18 cellular contexts compared by ENCODE assay signal in the genomic region with DNA sequence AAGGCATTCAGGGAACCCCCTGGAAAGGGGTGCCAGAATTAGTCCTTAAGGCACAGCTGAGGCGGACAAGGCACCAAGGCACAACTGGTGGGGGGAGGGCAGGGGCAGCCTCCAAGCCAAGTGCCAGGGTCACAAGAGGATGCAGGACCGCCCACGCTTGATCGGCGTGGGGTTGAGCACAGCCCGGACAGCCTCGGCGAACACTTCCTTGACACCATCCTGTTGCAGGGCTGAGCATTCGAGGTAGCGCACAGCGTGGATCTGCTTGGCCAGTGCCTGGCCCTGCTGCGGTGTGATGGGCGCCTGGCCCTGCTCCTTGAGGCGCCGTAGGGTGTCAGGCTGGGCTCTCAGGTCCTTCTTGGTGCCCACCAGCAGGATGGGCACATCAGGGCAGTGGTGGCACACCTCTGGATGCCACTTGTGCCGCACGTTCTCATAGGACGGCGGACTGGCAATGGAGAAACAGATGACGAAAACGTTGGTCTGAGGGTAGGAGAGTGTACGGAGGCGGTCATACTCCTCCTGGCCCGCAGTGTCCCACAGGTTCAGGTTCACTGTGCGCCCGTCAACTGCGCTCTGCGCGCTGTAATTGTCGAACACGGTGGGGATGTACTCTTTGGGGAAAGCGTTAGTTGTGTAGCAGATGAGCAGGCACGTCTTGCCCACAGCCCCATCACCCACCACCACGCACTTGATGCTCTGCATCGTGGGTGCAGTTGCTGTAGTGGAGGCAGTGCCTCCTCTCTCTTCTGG. TPM values are rescaled to one million over a fixed set of nuclear protein-coding genes. Genes with fewer than 3 reads are reported as not detected.
DNase-seq lines count a peak whose midpoint lies in the region; ATAC-seq and TF ChIP-seq lines count a peak whose summit lies in the region.
"Had no signal": no experiment of that assay in that cellular context is flagged by ENCODE, and none has a peak within 500 bp of the region (broad histone marks: within the 10 kb centered on the region; RNA-seq: fewer than 3 reads in every experiment).

No MANE protein-coding gene starts in this region.

- H4K20me1 ChIP-seq in PC-3 (ENCODE audit: low read length) = no peaks in the 10 kb centered on the region

- POLR2A ChIA-PET in activated CD8-positive, alpha-beta T cell treated with anti-CD3 and anti-CD28 coated beads for 36 hours (lab: Charles Lee) = interaction anchor here (1.1 to 2.4 kb wide), 3 partner anchors 10 to 21 kb away, joined by 3 to 10 read pairs (median 3); no protein-coding TSS in a partner anchor
- POLR2A ChIA-PET in activated CD8-positive, alpha-beta T cell treated with anti-CD3 and anti-CD28 coated beads, Interleukin-2, amount 10 ng/mL, durations not matched to agents 7 days and 5 days (lab: Charles Lee) = interaction anchor here (1.3 to 3.3 kb wide), 2 partner anchors 12 to 13 kb away, joined by 5 to 18 read pairs; partner anchors contain the start of gene RHOG
- POLR2A ChIA-PET in PC-3 (lab: Charles Lee; ENCODE audit: unreplicated experiment) = no interaction called here

- H3K27ac Mint-ChIP-seq in activated CD8-positive, alpha-beta T cell treated with anti-CD3 and anti-CD28 coated beads for 36 hours = peak overlapping the region; percentile 51
- no peak overlapping the region for H3K27ac Mint-ChIP-seq in activated CD8-positive, alpha-beta T cell treated with anti-CD3 and anti-CD28 coated beads, Interleukin-2, amount 10 ng/mL, durations not matched to agents 7 days and 5 days
- H3K27ac Mint-ChIP-seq in stimulated activated naive B cell treated with anti-CD40 and anti-IgM and Interleukin-4, amounts not matched to agents 10 μg/mL and 1 μg/mL and 100 μg/mL, for 72 hours = peak overlapping the region; percentile 86

- no peak overlapping the region for H3K4me2 ChIP-seq in PC-3 (ENCODE audit: low read length)

- H3K4me1 ChIP-seq in PC-3 (ENCODE audit: insufficient read depth, low read length) = no peaks in the 10 kb centered on the region
- H3K4me1 ChIP-seq: SJCRH30 had no signal

- no peaks in the 10 kb centered on the region for H3F3A ChIP-seq in PC-3 (ENCODE audit: low read length, unreplicated experiment)

- no peak overlapping the region for H3K4me3 ChIP-seq in PC-3 (ENCODE audit: low read length)
- H3K4me3 ChIP-seq: left lung, SJCRH30, tibial artery had no signal

- no peak for ATAC-seq in activated CD8-positive, alpha-beta T cell treated with anti-CD3 and anti-CD28 coated beads for 36 hours
- no peak for ATAC-seq in activated CD8-positive, alpha-beta T cell treated with anti-CD3 and anti-CD28 coated beads, Interleukin-2, amount 10 ng/mL, durations not matched to agents 7 days and 5 days
- no peak for ATAC-seq in PC-3
- no peak for ATAC-seq in stimulated activated naive B cell treated with anti-CD40 and anti-IgM and Interleukin-4, amounts not matched to agents 10 μg/mL and 1 μg/mL and 100 μg/mL, for 72 hours (replicated peaks)
- no peak for ATAC-seq in GM19452 (IDR thresholded peaks at IDR 0.05; ENCODE audit: unreplicated experiment)
- ATAC-seq: left lung had no signal

- TSS peak; percentile 43 for BruUV-seq in PC-3 (replicated peaks; lab: Mats Ljungman, UMichigan)

- H2AFZ ChIP-seq in PC-3 (ENCODE audit: low read length) = no peak overlapping the region

- H3K27ac ChIP-seq in PC-3 (ENCODE audit: low read length) = no peak overlapping the region
- H3K27ac ChIP-seq: SJCRH30, tibial artery had no signal

- peaks cover 59% of the 10 kb centered on the region for H3K4me1 Mint-ChIP-seq in activated CD8-positive, alpha-beta T cell treated with anti-CD3 and anti-CD28 coated beads for 36 hours (ENCODE audit: low read depth)
- peaks cover 61% of the 10 kb centered on the region for H3K4me1 Mint-ChIP-seq in activated CD8-positive, alpha-beta T cell treated with anti-CD3 and anti-CD28 coated beads, Interleukin-2, amount 10 ng/mL, durations not matched to agents 7 days and 5 days (ENCODE audit: low read depth)
- peaks cover 55 to 71% of the 10 kb centered on the region in 2 donors for H3K4me1 Mint-ChIP-seq in stimulated activated naive B cell treated with anti-CD40 and anti-IgM and Interleukin-4, amounts not matched to agents 10 μg/mL and 1 μg/mL and 100 μg/mL, for 72 hours

- no peak for DNase-seq in activated CD8-positive, alpha-beta T cell treated with anti-CD3 and anti-CD28 coated beads for 36 hours
- no peak for DNase-seq in activated CD8-positive, alpha-beta T cell treated with anti-CD3 and anti-CD28 coated beads, Interleukin-2, amount 10 ng/mL, durations not matched to agents 7 days and 5 days
- DNase-seq in PC-3 = no peak
- peak; percentile 70 for DNase-seq in globus pallidus (ENCODE audit: low spot score)
- DNase-seq in stimulated activated naive B cell treated with anti-CD40 and anti-IgM and Interleukin-4, amounts not matched to agents 10 μg/mL and 1 μg/mL and 100 μg/mL, for 72 hours = no peak
- no peak for DNase-seq in NCI-H2081 (lab: John Stamatoyannopoulos, UW)
- DNase-seq in COLO668 (lab: John Stamatoyannopoulos, UW; ENCODE audit: unreplicated experiment) = no peak
- DNase-seq: 8988T; activated CD4-positive, alpha-beta T cell treated with anti-CD3 and anti-CD28 coated beads for 48 hours; CD4-positive, CD25-positive, alpha-beta regulatory T cell; EL; endodermal cell; left lung; NCI-H1694 treated with DMSO at 0.1 percent for 48 hours; retina; SJCRH30; tibial artery had no signal

- H3K36me3 Mint-ChIP-seq in activated CD8-positive, alpha-beta T cell treated with anti-CD3 and anti-CD28 coated beads for 36 hours (ENCODE audit: low read depth) = peaks cover 70% of the 10 kb centered on the region
- peaks cover 76% of the 10 kb centered on the region for H3K36me3 Mint-ChIP-seq in activated CD8-positive, alpha-beta T cell treated with anti-CD3 and anti-CD28 coated beads, Interleukin-2, amount 10 ng/mL, durations not matched to agents 7 days and 5 days (ENCODE audit: low read depth)
- peaks cover 51 to 68% of the 10 kb centered on the region in 2 donors for H3K36me3 Mint-ChIP-seq in stimulated activated naive B cell treated with anti-CD40 and anti-IgM and Interleukin-4, amounts not matched to agents 10 μg/mL and 1 μg/mL and 100 μg/mL, for 72 hours

- H3K9ac ChIP-seq in PC-3 (ENCODE audit: low read length) = no peak overlapping the region

- CTCF ChIA-PET in activated CD8-positive, alpha-beta T cell treated with anti-CD3 and anti-CD28 coated beads for 36 hours (lab: Charles Lee) = interaction anchor here (1.0 to 1.5 kb wide), 2 partner anchors 20 to 245 kb away, joined by 3 to 7 read pairs; no protein-coding TSS in a partner anchor
- CTCF ChIA-PET in activated CD8-positive, alpha-beta T cell treated with anti-CD3 and anti-CD28 coated beads, Interleukin-2, amount 10 ng/mL, durations not matched to agents 7 days and 5 days (lab: Charles Lee) = interaction anchor here (19.3 kb wide), 1 partner anchor 27 kb away, joined by 458 read pairs; the partner anchor contains the start of gene STIM1
- CTCF ChIA-PET in PC-3 (lab: Charles Lee) = interaction anchor here (0.6 kb wide), 1 partner anchor 28 kb away, joined by 3 read pairs; the partner anchor contains the start of gene STIM1

- H3K9me3 Mint-ChIP-seq in activated CD8-positive, alpha-beta T cell treated with anti-CD3 and anti-CD28 coated beads for 36 hours = no peaks in the 10 kb centered on the region
- H3K9me3 Mint-ChIP-seq in activated CD8-positive, alpha-beta T cell treated with anti-CD3 and anti-CD28 coated beads, Interleukin-2, amount 10 ng/mL, durations not matched to agents 7 days and 5 days (ENCODE audit: insufficient read depth) = no peaks in the 10 kb centered on the region
- H3K9me3 Mint-ChIP-seq in stimulated activated naive B cell treated with anti-CD40 and anti-IgM and Interleukin-4, amounts not matched to agents 10 μg/mL and 1 μg/mL and 100 μg/mL, for 72 hours = peaks cover 0 to 1% of the 10 kb centered on the region in 2 donors
- H3K9me3 Mint-ChIP-seq: CD4-positive, CD25-positive, alpha-beta regulatory T cell; endodermal cell had no signal

- H3K4me3 Mint-ChIP-seq in activated CD8-positive, alpha-beta T cell treated with anti-CD3 and anti-CD28 coated beads for 36 hours = no peak overlapping the region
- no peak overlapping the region for H3K4me3 Mint-ChIP-seq in activated CD8-positive, alpha-beta T cell treated with anti-CD3 and anti-CD28 coated beads, Interleukin-2, amount 10 ng/mL, durations not matched to agents 7 days and 5 days
- H3K4me3 Mint-ChIP-seq in stimulated activated naive B cell treated with anti-CD40 and anti-IgM and Interleukin-4, amounts not matched to agents 10 μg/mL and 1 μg/mL and 100 μg/mL, for 72 hours = no peak overlapping the region
- H3K4me3 Mint-ChIP-seq: CD4-positive, CD25-positive, alpha-beta regulatory T cell; endodermal cell had no signal

- peaks cover 19% of the 10 kb centered on the region; the same call in 1 of the 2 replicates for H3K79me2 ChIP-seq in PC-3 (ENCODE audit: low read length)

- peaks cover 11% of the 10 kb centered on the region; the same call in 1 of the 2 replicates for H3K36me3 ChIP-seq in PC-3 (ENCODE audit: low read depth, low read length)

- no peaks in the 10 kb centered on the region for H3K9me2 ChIP-seq in PC-3 (replicated peaks; ENCODE audit: low read length)

- no peak for TF ChIP-seq CTCF in activated CD8-positive, alpha-beta T cell treated with anti-CD3 and anti-CD28 coated beads for 36 hours (IDR thresholded peaks at IDR 0.05)
- TF ChIP-seq CTCF in PC-3 (conservative IDR thresholded peaks at IDR 0.05; ENCODE audit: low read depth, low read length) = no peak

- H3K27me3 ChIP-seq in PC-3 (ENCODE audit: low read length) = no peaks in the 10 kb centered on the region
- H3K27me3 ChIP-seq: left lung, SJCRH30, tibial artery had no signal

- H3K9me3 ChIP-seq in PC-3 (ENCODE audit: low read length) = no peaks in the 10 kb centered on the region
- H3K9me3 ChIP-seq: left lung, SJCRH30, tibial artery had no signal

- intact Hi-C loops in activated CD8-positive, alpha-beta T cell treated with anti-CD3 and anti-CD28 coated beads for 36 hours (cut with micrococcal nuclease) = no loop called here
- intact Hi-C loops in PC-3 (cut with micrococcal nuclease) = no loop called here

- H3K27me3 Mint-ChIP-seq in activated CD8-positive, alpha-beta T cell treated with anti-CD3 and anti-CD28 coated beads for 36 hours = no peaks in the 10 kb centered on the region
- no peaks in the 10 kb centered on the region for H3K27me3 Mint-ChIP-seq in activated CD8-positive, alpha-beta T cell treated with anti-CD3 and anti-CD28 coated beads, Interleukin-2, amount 10 ng/mL, durations not matched to agents 7 days and 5 days (ENCODE audit: low read depth)
- no peaks in the 10 kb centered on the region for H3K27me3 Mint-ChIP-seq in stimulated activated naive B cell treated with anti-CD40 and anti-IgM and Interleukin-4, amounts not matched to agents 10 μg/mL and 1 μg/mL and 100 μg/mL, for 72 hours
- H3K27me3 Mint-ChIP-seq: CD4-positive, CD25-positive, alpha-beta regulatory T cell had no signal

RNA-seq across cellular contexts. Expression of gene RHOG, which starts 13.1 kb away (rescaled TPM):
- 100 to 1,000 TPM; 176 to 188 TPM for total RNA-seq in activated CD8-positive, alpha-beta T cell treated with anti-CD3 and anti-CD28 coated beads for 36 hours
- 100 to 1,000 TPM; 173 to 191 TPM for total RNA-seq in activated CD8-positive, alpha-beta T cell treated with anti-CD3 and anti-CD28 coated beads, Interleukin-2, amount 10 ng/mL, durations not matched to agents 7 days and 5 days
- total RNA-seq in PC-3 (2014; rRNA removed) = 31.2 and 33.5 TPM in 2 replicates

RNA-seq across cellular contexts. Expression of gene PGAP2, which starts 19.2 kb away (rescaled TPM):
- total RNA-seq in activated CD8-positive, alpha-beta T cell treated with anti-CD3 and anti-CD28 coated beads for 36 hours = 10 to 100 TPM; 33.1 to 36.7 TPM
- total RNA-seq in activated CD8-positive, alpha-beta T cell treated with anti-CD3 and anti-CD28 coated beads, Interleukin-2, amount 10 ng/mL, durations not matched to agents 7 days and 5 days = 10 to 100 TPM; 23.8 to 25.7 TPM
- 21.7 and 25.9 TPM in 2 replicates for total RNA-seq in PC-3 (2014; rRNA removed)

RNA-seq across cellular contexts. Expression of gene STIM1, which starts 27.9 kb away (rescaled TPM):
- 10 to 100 TPM; 60.8 to 61.4 TPM for total RNA-seq in activated CD8-positive, alpha-beta T cell treated with anti-CD3 and anti-CD28 coated beads for 36 hours
- total RNA-seq in activated CD8-positive, alpha-beta T cell treated with anti-CD3 and anti-CD28 coated beads, Interleukin-2, amount 10 ng/mL, durations not matched to agents 7 days and 5 days = 100 to 1,000 TPM in 1 of 2 experiments, 10 to 100 TPM in 1; 97.3 to 104 TPM
- 22.8 and 31.9 TPM in 2 replicates for total RNA-seq in PC-3 (2014; rRNA removed)

RNA-seq across cellular contexts. Expression of gene NUP98, which starts 30.3 kb away (rescaled TPM):
- total RNA-seq in activated CD8-positive, alpha-beta T cell treated with anti-CD3 and anti-CD28 coated beads for 36 hours = 10 to 100 TPM; 88.4 to 89.9 TPM
- 100 to 1,000 TPM; 106 to 108 TPM for total RNA-seq in activated CD8-positive, alpha-beta T cell treated with anti-CD3 and anti-CD28 coated beads, Interleukin-2, amount 10 ng/mL, durations not matched to agents 7 days and 5 days
- total RNA-seq in PC-3 (2014; rRNA removed) = 128 and 136 TPM in 2 replicates
